10 cellular contexts compared by ENCODE assay signal in the genomic region with DNA sequence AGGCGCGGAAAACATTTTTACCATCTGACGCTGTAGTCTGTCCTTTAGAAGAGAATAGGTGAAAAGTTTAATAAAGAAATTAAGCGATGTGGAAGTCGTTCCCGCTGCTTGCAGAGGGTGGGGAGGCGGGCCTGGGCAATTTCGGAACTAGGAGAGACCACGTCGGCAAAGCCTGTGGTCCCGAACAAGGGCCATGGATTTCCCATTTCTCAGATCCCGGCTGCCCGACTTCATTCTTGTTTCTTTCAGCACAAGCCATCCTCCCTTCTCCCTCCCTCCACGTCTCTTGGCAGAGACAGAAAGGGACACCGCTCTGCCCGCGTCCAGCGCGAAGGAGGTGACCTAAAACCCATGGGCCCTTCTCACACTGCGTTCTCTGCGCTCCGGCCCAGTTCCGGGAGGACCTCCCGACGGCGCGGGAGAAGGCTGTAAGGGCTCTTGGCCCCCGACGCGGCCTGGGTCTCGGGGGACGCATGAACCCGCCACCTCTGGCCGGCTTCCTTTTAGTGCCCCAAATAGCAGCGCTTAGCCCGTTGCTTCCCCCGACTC. TPM values are rescaled to one million over a fixed set of nuclear protein-coding genes. Genes with fewer than 3 reads are reported as not detected.
DNase-seq lines count a peak whose midpoint lies in the region; ATAC-seq, FAIRE-seq and TF ChIP-seq lines count a peak whose summit lies in the region.
"Had no signal": no experiment of that assay in that cellular context is flagged by ENCODE, and none has a peak within 500 bp of the region (broad histone marks: within the 10 kb centered on the region; RNA-seq: fewer than 3 reads in every experiment).

No MANE protein-coding gene starts in this region.

- H3K36me3 ChIP-seq in rectal smooth muscle tissue (ENCODE audit: control insufficient read depth, insufficient read depth, low read length), result no peaks in the 10 kb centered on the region

- no peaks in the 10 kb centered on the region for H3K9me3 Mint-ChIP-seq in activated CD8-positive, alpha-beta T cell treated with anti-CD3 and anti-CD28 coated beads, Interleukin-2, amount 10 ng/mL, durations not matched to agents 7 days and 5 days (ENCODE audit: insufficient read depth)
- peaks cover 9% of the 10 kb centered on the region for H3K9me3 Mint-ChIP-seq in glutamatergic neuron (ENCODE audit: unreplicated experiment)

- H3K9ac ChIP-seq in rectal smooth muscle tissue (ENCODE audit: low read length), result no peak overlapping the region

- peak overlapping the region; percentile 73 for H3K4me3 Mint-ChIP-seq in activated CD8-positive, alpha-beta T cell treated with anti-CD3 and anti-CD28 coated beads, Interleukin-2, amount 10 ng/mL, durations not matched to agents 7 days and 5 days
- peak overlapping the region; percentile 83 for H3K4me3 Mint-ChIP-seq in glutamatergic neuron (ENCODE audit: unreplicated experiment)

- POLR2A ChIA-PET in activated CD8-positive, alpha-beta T cell treated with anti-CD3 and anti-CD28 coated beads, Interleukin-2, amount 10 ng/mL, durations not matched to agents 7 days and 5 days (lab: Charles Lee), result no interaction called here

- peaks cover 11% of the 10 kb centered on the region for H3K4me1 ChIP-seq in rectal smooth muscle tissue (ENCODE audit: control insufficient read depth, insufficient read depth, low read length)

- H3K36me3 Mint-ChIP-seq in activated CD8-positive, alpha-beta T cell treated with anti-CD3 and anti-CD28 coated beads, Interleukin-2, amount 10 ng/mL, durations not matched to agents 7 days and 5 days (ENCODE audit: low read depth), result peaks cover 3% of the 10 kb centered on the region
- no peaks in the 10 kb centered on the region for H3K36me3 Mint-ChIP-seq in glutamatergic neuron (ENCODE audit: unreplicated experiment)

- H3K27ac Mint-ChIP-seq in activated CD8-positive, alpha-beta T cell treated with anti-CD3 and anti-CD28 coated beads, Interleukin-2, amount 10 ng/mL, durations not matched to agents 7 days and 5 days, result peak overlapping the region; percentile 6
- H3K27ac Mint-ChIP-seq in glutamatergic neuron (ENCODE audit: unreplicated experiment), result peak overlapping the region; percentile 43

- TF ChIP-seq POLR2A in GM12892 (IDR thresholded peaks at IDR 0.05; ENCODE audit: low read depth, low read length), result no peak

- no peak for TF ChIP-seq CTCF in glutamatergic neuron (IDR thresholded peaks at IDR 0.05; ENCODE audit: partially characterized antibody, unreplicated experiment)

- CTCF ChIA-PET in activated CD8-positive, alpha-beta T cell treated with anti-CD3 and anti-CD28 coated beads, Interleukin-2, amount 10 ng/mL, durations not matched to agents 7 days and 5 days (lab: Charles Lee), result interaction anchor here (0.6 to 2.5 kb wide), 3 partner anchors 257 to 584 kb away, joined by 3 to 22 read pairs (median 3); no protein-coding TSS in a partner anchor

- FAIRE-seq in GM12892 (lab: Jason Lieb, UNC), result peak; percentile 56
- FAIRE-seq: GM12891 had no signal

- H3K4me3 ChIP-seq in rectal smooth muscle tissue (ENCODE audit: low read length), result peak overlapping the region; percentile 59

- H3K27me3 Mint-ChIP-seq in activated CD8-positive, alpha-beta T cell treated with anti-CD3 and anti-CD28 coated beads, Interleukin-2, amount 10 ng/mL, durations not matched to agents 7 days and 5 days (ENCODE audit: low read depth), result peaks cover 44% of the 10 kb centered on the region
- peaks cover 20% of the 10 kb centered on the region for H3K27me3 Mint-ChIP-seq in glutamatergic neuron (ENCODE audit: unreplicated experiment)

- H3K4me1 Mint-ChIP-seq in activated CD8-positive, alpha-beta T cell treated with anti-CD3 and anti-CD28 coated beads, Interleukin-2, amount 10 ng/mL, durations not matched to agents 7 days and 5 days (ENCODE audit: low read depth), result peaks cover 49% of the 10 kb centered on the region
- peaks cover 7% of the 10 kb centered on the region for H3K4me1 Mint-ChIP-seq in glutamatergic neuron (ENCODE audit: low read depth, unreplicated experiment)

- H3K27ac ChIP-seq in rectal smooth muscle tissue (ENCODE audit: low read depth, low read length), result no peak overlapping the region
- H3K27ac ChIP-seq: VCaP had no signal

- no peak for DNase-seq in GM12892 (ENCODE audit: insufficient read length)
- no peak for DNase-seq in activated CD8-positive, alpha-beta T cell treated with anti-CD3 and anti-CD28 coated beads, Interleukin-2, amount 10 ng/mL, durations not matched to agents 7 days and 5 days
- no peak for DNase-seq in glutamatergic neuron

- no peak for ATAC-seq in activated CD8-positive, alpha-beta T cell treated with anti-CD3 and anti-CD28 coated beads, Interleukin-2, amount 10 ng/mL, durations not matched to agents 7 days and 5 days
- ATAC-seq in GM19397 (IDR thresholded peaks at IDR 0.05; ENCODE audit: unreplicated experiment), result no peak
- ATAC-seq in HG02970 (IDR thresholded peaks at IDR 0.05; ENCODE audit: low FRiP score, unreplicated experiment), result no peak
- ATAC-seq in HG02885 (IDR thresholded peaks at IDR 0.05; ENCODE audit: poor library complexity, unreplicated experiment), result no peak
- no peak for ATAC-seq in HG03469 (IDR thresholded peaks at IDR 0.05; ENCODE audit: unreplicated experiment)

- H3K27me3 ChIP-seq in rectal smooth muscle tissue (ENCODE audit: control insufficient read depth, insufficient read depth, low read length), result peaks cover 7% of the 10 kb centered on the region

RNA-seq across cellular contexts. Expression of a gene that starts 2.2 kb away (rescaled TPM):
- 5.5 TPM for polyA plus RNA-seq in GM12892 (2012; ENCODE audit: missing spikeins)
- total RNA-seq in activated CD8-positive, alpha-beta T cell treated with anti-CD3 and anti-CD28 coated beads, Interleukin-2, amount 10 ng/mL, durations not matched to agents 7 days and 5 days, result 10 to 100 TPM; 11.7 to 16.5 TPM
- total RNA-seq in glutamatergic neuron (ENCODE audit: unreplicated experiment), result 20.0 TPM
